In the genomic region with DNA sequence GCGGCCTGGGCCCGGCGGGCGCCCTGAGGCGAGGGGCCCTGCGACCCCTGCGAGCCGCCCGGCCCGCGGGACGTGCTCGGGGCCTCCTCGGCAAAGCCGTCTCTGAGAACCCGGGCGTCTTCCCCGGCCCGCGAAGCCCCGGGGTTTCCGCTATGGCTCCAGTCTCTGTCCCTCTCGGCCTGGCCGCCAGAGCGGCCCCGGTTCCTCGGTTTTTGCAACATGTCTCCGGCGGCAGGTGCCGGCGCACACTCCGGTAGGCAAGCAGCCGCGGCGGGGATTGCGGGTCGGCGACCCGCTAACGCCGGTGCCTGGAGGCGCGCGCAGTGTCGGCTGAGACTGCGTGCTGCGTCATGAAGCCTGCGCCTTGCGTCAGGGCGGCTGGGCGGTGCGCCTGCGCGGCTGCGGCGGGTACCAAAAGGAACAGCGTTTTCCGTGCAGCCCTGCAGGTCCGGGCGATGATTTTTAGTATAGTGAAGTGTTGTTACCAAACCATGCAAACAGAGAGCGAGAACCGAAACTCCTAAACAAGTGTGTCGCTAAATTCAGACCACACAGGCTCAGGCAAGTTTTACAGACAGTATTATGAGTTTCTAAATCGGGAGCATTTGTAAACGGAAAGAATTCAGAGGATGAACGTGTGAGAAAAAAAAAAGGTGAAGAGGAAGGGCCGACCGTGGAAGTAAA, we compare ENCODE assay signal across 8 cellular contexts. TPM values are rescaled to one million over a fixed set of nuclear protein-coding genes. Genes with fewer than 3 reads are reported as not detected.
DNase-seq lines count a peak whose midpoint lies in the region; ATAC-seq, FAIRE-seq and TF ChIP-seq lines count a peak whose summit lies in the region.

NSMCE3 (minus strand) TSS at position 338 of the 684 bp plus-strand sequence; CDS start at position 221, 117 bp downstream.

- H3K27ac ChIP-seq in pancreas (peak within 1 kb of the TSS; percentile 66 to 90 (median 80)), tibial artery (peak within 1 kb of the TSS; percentile 87 to 95)

- no peaks in the 10 kb centered on the region for H3K27me3 ChIP-seq in pancreas
- no peaks in the 10 kb centered on the region for H3K27me3 ChIP-seq in tibial artery

- WGBS in pancreas, 2 donors: 0% methylated on average over 63 to 68 of the region's 68 CpGs

- no peak for FAIRE-seq in pancreas (lab: Jason Lieb, UNC)

- TF ChIP-seq POLR2A in NB4 (IDR thresholded peaks at IDR 0.05; ENCODE audit: extremely low read depth, insufficient read length): peak; percentile 89

- intact Hi-C loops in Right ventricle myocardium superior (cut with DNase I): no loop called here
- intact Hi-C loops in pancreas (cut with DNase I): loop anchor here in 1 of 3 donors (10.0 kb wide), 1 partner anchor 65 kb away; no protein-coding TSS in a partner anchor
- intact Hi-C loops in tibial artery (cut with DNase I; ENCODE audit: low total_unique reads): no loop called here

- peak; percentile 90 for DNase-seq in NB4 (ENCODE audit: low read depth)
- DNase-seq in activated naive CD8-positive, alpha-beta T cell treated with anti-CD3 and anti-CD28 coated beads for 36 hours: peak; percentile 94
- DNase-seq in Right ventricle myocardium superior: peak; percentile 95
- DNase-seq in pancreas: peak; percentile 84 to 96 (median 88)
- peak; percentile 89 to 92 for DNase-seq in tibial artery

- ATAC-seq in HG02571 (IDR thresholded peaks at IDR 0.05; ENCODE audit: unreplicated experiment) (peak; percentile 83), SK-N-SH treated with all-trans-retinoic acid at 6 μM for 48 hours (peak; percentile 98), Right ventricle myocardium superior (ENCODE audit: poor library complexity) (peak; percentile 100), pancreas (peak; percentile 98 to 100 (median 99))

- no peak for TF ChIP-seq CTCF in NB4 (IDR thresholded peaks at IDR 0.05; ENCODE audit: low read depth, low read length)
- no peak for TF ChIP-seq CTCF in pancreas (IDR thresholded peaks at IDR 0.05)
- TF ChIP-seq CTCF in tibial artery (IDR thresholded peaks at IDR 0.05): no peak

- no peaks in the 10 kb centered on the region for H3K9me3 Mint-ChIP-seq in activated naive CD8-positive, alpha-beta T cell treated with anti-CD3 and anti-CD28 coated beads for 36 hours

- H3K27me3 Mint-ChIP-seq in activated naive CD8-positive, alpha-beta T cell treated with anti-CD3 and anti-CD28 coated beads for 36 hours: no peaks in the 10 kb centered on the region

- H3K36me3 ChIP-seq in pancreas: no peaks in the 10 kb centered on the region
- no peaks in the 10 kb centered on the region for H3K36me3 ChIP-seq in tibial artery

- H3K4me1 Mint-ChIP-seq in activated naive CD8-positive, alpha-beta T cell treated with anti-CD3 and anti-CD28 coated beads for 36 hours: peaks cover 33% of the 10 kb centered on the region

- H3K36me3 Mint-ChIP-seq in activated naive CD8-positive, alpha-beta T cell treated with anti-CD3 and anti-CD28 coated beads for 36 hours: peaks cover 8% of the 10 kb centered on the region

- peak within 1 kb of the TSS; percentile 98 for H3K4me3 Mint-ChIP-seq in activated naive CD8-positive, alpha-beta T cell treated with anti-CD3 and anti-CD28 coated beads for 36 hours

- H3K4me1 ChIP-seq in pancreas (peaks cover 15 to 27% (median 24%) of the 10 kb centered on the region in 3 donors), tibial artery (peaks cover 0 to 28% (median 20%) of the 10 kb centered on the region in 4 donors)

- peak within 1 kb of the TSS; percentile 98 for H3K27ac Mint-ChIP-seq in activated naive CD8-positive, alpha-beta T cell treated with anti-CD3 and anti-CD28 coated beads for 36 hours

- H3K9me3 ChIP-seq in pancreas (no peaks in the 10 kb centered on the region), tibial artery (no peaks in the 10 kb centered on the region)

- peak within 1 kb of the TSS; percentile 81 for H3K4me3 ChIP-seq in GM08714 (ENCODE audit: low read length)
- H3K4me3 ChIP-seq in NB4 (ENCODE audit: low read depth, low read length): peak within 1 kb of the TSS; percentile 74
- peak within 1 kb of the TSS; percentile 70 to 98 (median 84) for H3K4me3 ChIP-seq in pancreas
- H3K4me3 ChIP-seq in tibial artery: peak within 1 kb of the TSS; percentile 79 to 95

TF ChIP-seq in SK-N-SH treated with all-trans-retinoic acid at 6 μM for 48 hours, 23 proteins besides CTCF, POLR2A, EP300 and RAD21:
- no peak for TF ChIP-seq ZFP3 (CRISPR knock-in tag; IDR thresholded peaks at IDR 0.05)

RNA-seq across cellular contexts. Expression of gene NSMCE3, which starts in this region (rescaled TPM):
- 1 to 10 TPM; 8.6 to 8.7 TPM for total RNA-seq in activated naive CD8-positive, alpha-beta T cell treated with anti-CD3 and anti-CD28 coated beads for 36 hours
- total RNA-seq in Right ventricle myocardium superior: 6.0 TPM
- 1 to 10 TPM; 1.5 to 3.3 (median 1.9) TPM for total RNA-seq in pancreas
- polyA plus RNA-seq in pancreas: 1 to 10 TPM; 2.4 to 5.2 TPM

Comparison
In these comparisons a context has a peak if more than half of its experiments do, and no peak if none do; other contexts are left out.
1. Peak in every context shown above with its lines: DNase-seq, ATAC-seq, H3K4me3 ChIP-seq and H3K27ac ChIP-seq.